Comparison of ENCODE assay signal across 31 cellular contexts in the genomic region with DNA sequence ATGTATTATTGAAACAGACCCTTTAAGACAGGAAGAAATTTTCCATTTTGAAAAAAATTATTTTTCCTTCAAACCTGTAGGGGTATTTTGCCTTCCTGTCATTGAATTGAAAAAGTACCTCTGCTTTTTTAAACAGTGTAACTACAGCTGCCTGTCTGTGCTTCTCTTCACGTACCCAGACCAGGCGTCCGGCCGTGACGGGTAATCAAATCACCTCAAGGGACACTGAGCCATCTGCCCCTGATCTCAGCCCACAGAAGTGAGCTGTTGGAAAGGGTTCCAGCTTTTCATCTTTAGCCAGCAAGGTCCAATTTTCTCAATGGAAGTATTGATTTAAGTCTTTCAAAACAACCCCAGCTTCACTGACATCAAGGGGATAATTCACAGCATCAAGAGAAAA. TPM values are rescaled to one million over a fixed set of nuclear protein-coding genes. Genes with fewer than 3 reads are reported as not detected.
"Had no signal": no experiment of that assay in that cellular context is flagged by ENCODE, and none has a peak within 500 bp of the region (broad histone marks: within the 10 kb centered on the region; RNA-seq: fewer than 3 reads in every experiment).

No MANE protein-coding gene starts in this region.

- H3K9ac ChIP-seq: KMS-11 had no signal

- ATAC-seq: activated CD4-positive, alpha-beta T cell treated with anti-CD3 and anti-CD28 coated beads for 36 hours; activated CD4-positive, CD25-positive, alpha-beta regulatory T cell treated with anti-CD3 and anti-CD28 coated beads, Interleukin-2, amount 50 U/mL, for 24 hours; activated CD8-positive, alpha-beta T cell treated with anti-CD3 and anti-CD28 coated beads, Interleukin-2, amount 10 ng/mL, durations not matched to agents 7 days and 5 days; body of pancreas; Panc1; WTC11 had no signal

- H3K4me2 ChIP-seq: KMS-11 had no signal

- H3K36me3 ChIP-seq: breast epithelium, SJSA1 had no signal

- H3K9me3 ChIP-seq: body of pancreas, breast epithelium, SJSA1 had no signal

- H3K4me3 ChIP-seq: body of pancreas, breast epithelium, SJSA1 had no signal

- FAIRE-seq: astrocyte, TTC549 had no signal

- H3K27ac ChIP-seq: body of pancreas, breast epithelium, KMS-11, SJSA1 had no signal

- H3K27me3 ChIP-seq: body of pancreas, breast epithelium had no signal

- H3K4me1 ChIP-seq: body of pancreas, breast epithelium, SJSA1 had no signal

- DNase-seq: activated CD4-positive, alpha-beta T cell treated with anti-CD3 and anti-CD28 coated beads for 36 hours; activated CD4-positive, alpha-beta T cell treated with anti-CD3 and anti-CD28 coated beads, Interleukin-2, amount 10 ng/mL, durations not matched to agents 7 days and 5 days; activated CD4-positive, alpha-beta T cell treated with anti-CD3 and anti-CD28 coated beads, Interleukin-2, amount 50 U/mL, for 48 hours; activated CD8-positive, alpha-beta T cell treated with anti-CD3 and anti-CD28 coated beads, Interleukin-2, amount 10 ng/mL, durations not matched to agents 7 days and 5 days; activated gamma-delta T cell; activated naive CD4-positive, alpha-beta T cell treated with Interleukin-2 at 50 U/mL for 16 hours; activated naive CD8-positive, alpha-beta T cell treated with anti-CD3 and anti-CD28 coated beads, Interleukin-2, amount 10 ng/mL, durations not matched to agents 7 days and 5 days; activated T-cell treated with anti-CD3 and anti-CD28 coated beads, Interleukin-2, amount 50 U/mL, for 24 hours; amygdala; body of pancreas; caudate nucleus; cerebellar nuclear complex; cortex of kidney; NCI-H1105 treated with DMSO at 0.1 percent for 48 hours; NCI-H1436; NCI-H187 treated with DMSO at 0.1 percent for 48 hours; NCI-H2081; NCI-H226; NCI-H446 treated with DMSO at 0.1 percent for 48 hours; SHP77 treated with DMSO at 0.1 percent for 48 hours had no signal

RNA-seq across cellular contexts. Expression of gene SLC35D3, which starts 58.0 kb away (rescaled TPM):
- total RNA-seq: activated CD4-positive, alpha-beta T cell treated with anti-CD3 and anti-CD28 coated beads for 36 hours; activated CD4-positive, alpha-beta T cell treated with anti-CD3 and anti-CD28 coated beads, Interleukin-2, amount 10 ng/mL, durations not matched to agents 7 days and 5 days; activated CD8-positive, alpha-beta T cell treated with anti-CD3 and anti-CD28 coated beads, Interleukin-2, amount 10 ng/mL, durations not matched to agents 7 days and 5 days; activated naive CD8-positive, alpha-beta T cell treated with anti-CD3 and anti-CD28 coated beads, Interleukin-2, amount 10 ng/mL, durations not matched to agents 7 days and 5 days; activated T-helper 2 cell treated with anti-CD3 and anti-CD28 coated beads, Interferon-gamma antibody, Interleukin-2, Interleukin-4, amounts not matched to agents 10 μg/mL and 5 μg/mL and 100 μg/mL, durations not matched to agents 14 hours and 24 hours and 36 hours; astrocyte; body of pancreas; breast epithelium; M059J; RPMI7951; SJSA1 had no signal
